ENCODE assay signal across 15 cellular contexts in the genomic region with DNA sequence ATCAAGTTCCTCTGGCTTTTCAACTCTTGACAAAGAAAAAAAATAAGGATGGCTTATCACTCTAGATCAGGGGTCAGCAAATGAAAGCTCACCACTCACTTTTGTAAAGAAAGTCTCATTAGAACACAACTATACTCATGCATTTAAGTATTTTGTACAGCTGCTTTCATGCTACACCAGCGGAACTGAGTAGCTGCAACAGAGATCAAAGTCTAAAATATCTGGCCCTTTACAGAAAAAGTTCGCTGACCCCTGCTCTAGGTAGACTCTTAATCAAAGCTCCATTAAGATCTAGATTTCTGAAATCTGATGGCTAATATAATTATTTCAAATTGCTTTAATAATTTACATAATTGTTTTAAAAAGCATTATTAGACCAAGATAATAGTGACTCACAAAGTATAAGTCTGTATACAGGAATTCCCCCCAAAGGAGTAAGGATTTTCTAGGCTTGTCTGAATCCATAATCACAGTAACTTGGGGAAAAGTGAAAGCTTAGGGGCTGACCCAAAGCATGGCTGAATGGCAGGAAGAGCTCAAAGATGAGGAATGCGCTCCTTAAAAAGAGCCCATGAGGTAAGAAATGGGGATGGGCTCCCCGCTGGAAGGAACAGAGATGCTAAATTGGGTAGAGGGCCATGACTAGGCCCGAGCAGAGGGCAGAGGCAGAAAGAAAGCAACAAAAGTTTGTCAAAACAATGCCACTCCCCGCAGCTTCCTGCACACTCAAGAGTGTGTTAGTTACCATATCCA.
DNase-seq lines count a peak whose midpoint lies in the region; ATAC-seq, FAIRE-seq and TF ChIP-seq lines count a peak whose summit lies in the region.
"Had no signal": no experiment of that assay in that cellular context is flagged by ENCODE, and none has a peak within 500 bp of the region (broad histone marks: within the 10 kb centered on the region; RNA-seq: fewer than 3 reads in every experiment).

No MANE protein-coding gene starts in this region.

- H3K27me3 ChIP-seq in BLaER1 (no peaks in the 10 kb centered on the region), liver (ENCODE audit: control insufficient read depth in 4 of 4, insufficient read depth in 4 of 4, low read length in 3 of 4) (no peaks in the 10 kb centered on the region)
- H3K27me3 ChIP-seq: BE2C, hepatocyte, MG63 had no signal

- peak overlapping the region; percentile 71 for H3K9ac ChIP-seq in BLaER1
- no peak overlapping the region for H3K9ac ChIP-seq in liver (ENCODE audit: low read depth in 1 of 2, low read length in 2 of 2)

- peak overlapping the region; percentile 97 for H3K27ac Mint-ChIP-seq in activated CD4-positive, alpha-beta memory T cell treated with anti-CD3 and anti-CD28 coated beads for 36 hours
- no peak overlapping the region for H3K27ac Mint-ChIP-seq in endothelial cell (ENCODE audit: unreplicated experiment)

- H3K27ac ChIP-seq in BLaER1 = peak overlapping the region; percentile 88
- no peak overlapping the region for H3K27ac ChIP-seq in liver (ENCODE audit: low read depth in 1 of 2, low read length in 2 of 2)
- H3K27ac ChIP-seq: breast epithelium, hepatocyte had no signal

- TF ChIP-seq POLR2A in GM12891 (IDR thresholded peaks at IDR 0.05; ENCODE audit: low read depth, low read length) = no peak

- peak overlapping the region; percentile 74 for H3K4me2 ChIP-seq in BLaER1
- H3K4me2 ChIP-seq: hepatocyte had no signal

- no peaks in the 10 kb centered on the region for H4K20me1 ChIP-seq in BLaER1

- H3K4me3 Mint-ChIP-seq in activated CD4-positive, alpha-beta memory T cell treated with anti-CD3 and anti-CD28 coated beads for 36 hours = peak overlapping the region; percentile 64
- H3K4me3 Mint-ChIP-seq in endothelial cell (ENCODE audit: unreplicated experiment) = no peak overlapping the region

- DNase-seq in GM12891 (ENCODE audit: insufficient read length, low spot score) = no peak
- DNase-seq in activated CD4-positive, alpha-beta memory T cell treated with anti-CD3 and anti-CD28 coated beads for 36 hours = no peak
- no peak for DNase-seq in endothelial cell (ENCODE audit: low spot score)
- no peak for DNase-seq in HCEC 1CT
- DNase-seq: BE2C, erythroblast, MG63, OCI-M1, posterior cingulate gyrus had no signal

- intact Hi-C loops in activated CD4-positive, alpha-beta memory T cell treated with anti-CD3 and anti-CD28 coated beads for 36 hours (cut with micrococcal nuclease) = loop anchor here (1.0 to 10.0 kb wide), 7 partner anchors 18 to 248 kb away; partner anchors contain the start of gene BCLAF3

- FAIRE-seq in GM12891 (lab: Jason Lieb, UNC) = peak; percentile 57

- peaks cover 16% of the 10 kb centered on the region for H3K36me3 Mint-ChIP-seq in activated CD4-positive, alpha-beta memory T cell treated with anti-CD3 and anti-CD28 coated beads for 36 hours
- H3K36me3 Mint-ChIP-seq in endothelial cell (ENCODE audit: low read depth, unreplicated experiment) = peaks cover 3% of the 10 kb centered on the region

- H3K36me3 ChIP-seq in BLaER1 = peaks cover 11% of the 10 kb centered on the region; the same call in 1 of the 2 replicates
- H3K36me3 ChIP-seq in liver (ENCODE audit: control insufficient read depth in 4 of 4, insufficient read depth in 3 of 4, low read depth in 1 of 4, low read length in 3 of 4) = no peaks in the 10 kb centered on the region
- H3K36me3 ChIP-seq: BE2C, breast epithelium, MG63 had no signal

- TF ChIP-seq RAD21 in liver (IDR thresholded peaks at IDR 0.05) = no peak

- 66% methylated on average over 6 of the region's 6 CpGs for WGBS in liver

- TF ChIP-seq CTCF in liver (IDR thresholded peaks at IDR 0.05; ENCODE audit: low read depth, low read length, missing input control) (no peak), endothelial cell (IDR thresholded peaks at IDR 0.05; ENCODE audit: unreplicated experiment) (no peak)

- peaks cover 7% of the 10 kb centered on the region for H3K9me3 Mint-ChIP-seq in activated CD4-positive, alpha-beta memory T cell treated with anti-CD3 and anti-CD28 coated beads for 36 hours
- H3K9me3 Mint-ChIP-seq in endothelial cell (ENCODE audit: unreplicated experiment) = no peaks in the 10 kb centered on the region

- peaks cover 85% of the 10 kb centered on the region for H3K4me1 ChIP-seq in BLaER1
- H3K4me1 ChIP-seq in liver (ENCODE audit: control insufficient read depth in 4 of 4, insufficient read depth in 4 of 4, low read length in 3 of 4) = peaks cover 3 to 10% (median 5%) of the 10 kb centered on the region in 4 donors
- H3K4me1 ChIP-seq: BE2C, breast epithelium had no signal

- H3K4me1 Mint-ChIP-seq in activated CD4-positive, alpha-beta memory T cell treated with anti-CD3 and anti-CD28 coated beads for 36 hours (ENCODE audit: low read depth) = peaks cover 88% of the 10 kb centered on the region
- H3K4me1 Mint-ChIP-seq in endothelial cell (ENCODE audit: unreplicated experiment) = peaks cover 10% of the 10 kb centered on the region

- POLR2A ChIA-PET in activated CD4-positive, alpha-beta memory T cell treated with anti-CD3 and anti-CD28 coated beads for 36 hours (lab: Charles Lee) = interaction anchor here (0.8 to 2.2 kb wide), 4 partner anchors 21 to 92 kb away, joined by 3 to 5 read pairs (median 4); no protein-coding TSS in a partner anchor

- peaks cover 11% of the 10 kb centered on the region; the same call in 1 of the 2 replicates for H3K9me3 ChIP-seq in BLaER1
- H3K9me3 ChIP-seq in liver (ENCODE audit: control insufficient read depth in 4 of 4, low read length in 3 of 4) = peaks cover 0 to 2% (median 0%) of the 10 kb centered on the region in 4 donors
- H3K9me3 ChIP-seq: BE2C, MG63 had no signal

- peak overlapping the region; percentile 16; the same call in 1 of the 2 replicates for H3K4me3 ChIP-seq in BLaER1
- no peak overlapping the region for H3K4me3 ChIP-seq in liver (ENCODE audit: low read depth in 1 of 3, low read length in 3 of 3)
- H3K4me3 ChIP-seq: breast epithelium, hepatocyte, MG63 had no signal

- CTCF ChIA-PET in activated CD4-positive, alpha-beta memory T cell treated with anti-CD3 and anti-CD28 coated beads for 36 hours (lab: Charles Lee) = interaction anchor here (0.8 to 1.4 kb wide), 6 partner anchors 17 to 141 kb away, joined by 3 to 4 read pairs (median 3); no protein-coding TSS in a partner anchor

- no peaks in the 10 kb centered on the region for H3K27me3 Mint-ChIP-seq in activated CD4-positive, alpha-beta memory T cell treated with anti-CD3 and anti-CD28 coated beads for 36 hours
- peaks cover 1% of the 10 kb centered on the region for H3K27me3 Mint-ChIP-seq in endothelial cell (ENCODE audit: unreplicated experiment)

- no peak for ATAC-seq in GM21447 (IDR thresholded peaks at IDR 0.05; ENCODE audit: unreplicated experiment)
- no peak for ATAC-seq in GM21529 (IDR thresholded peaks at IDR 0.05; ENCODE audit: unreplicated experiment)

TF ChIP-seq in GM12891, 5 proteins besides CTCF, POLR2A, EP300 and RAD21:
- TF ChIP-seq POLR2AphosphoS5 (IDR thresholded peaks at IDR 0.05; ENCODE audit: low read depth, low read length) (no peak), SPI1 (IDR thresholded peaks at IDR 0.05; ENCODE audit: low read depth, low read length) (peak; percentile 10; the same call in 1 of the 2 replicates)

TF ChIP-seq in liver, 16 proteins besides CTCF, POLR2A, EP300 and RAD21 (continues in another document):
- no peak for TF ChIP-seq MAX (IDR thresholded peaks at IDR 0.05)
- TF ChIP-seq HNF4A (conservative IDR thresholded peaks at IDR 0.05) = peak; percentile 69 to 86
- TF ChIP-seq, protein P1, sequence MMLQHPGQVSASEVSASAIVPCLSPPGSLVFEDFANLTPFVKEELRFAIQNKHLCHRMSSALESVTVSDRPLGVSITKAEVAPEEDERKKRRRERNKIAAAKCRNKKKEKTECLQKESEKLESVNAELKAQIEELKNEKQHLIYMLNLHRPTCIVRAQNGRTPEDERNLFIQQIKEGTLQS (IDR thresholded peaks at IDR 0.05) = no peak
- TF ChIP-seq, protein P2, sequence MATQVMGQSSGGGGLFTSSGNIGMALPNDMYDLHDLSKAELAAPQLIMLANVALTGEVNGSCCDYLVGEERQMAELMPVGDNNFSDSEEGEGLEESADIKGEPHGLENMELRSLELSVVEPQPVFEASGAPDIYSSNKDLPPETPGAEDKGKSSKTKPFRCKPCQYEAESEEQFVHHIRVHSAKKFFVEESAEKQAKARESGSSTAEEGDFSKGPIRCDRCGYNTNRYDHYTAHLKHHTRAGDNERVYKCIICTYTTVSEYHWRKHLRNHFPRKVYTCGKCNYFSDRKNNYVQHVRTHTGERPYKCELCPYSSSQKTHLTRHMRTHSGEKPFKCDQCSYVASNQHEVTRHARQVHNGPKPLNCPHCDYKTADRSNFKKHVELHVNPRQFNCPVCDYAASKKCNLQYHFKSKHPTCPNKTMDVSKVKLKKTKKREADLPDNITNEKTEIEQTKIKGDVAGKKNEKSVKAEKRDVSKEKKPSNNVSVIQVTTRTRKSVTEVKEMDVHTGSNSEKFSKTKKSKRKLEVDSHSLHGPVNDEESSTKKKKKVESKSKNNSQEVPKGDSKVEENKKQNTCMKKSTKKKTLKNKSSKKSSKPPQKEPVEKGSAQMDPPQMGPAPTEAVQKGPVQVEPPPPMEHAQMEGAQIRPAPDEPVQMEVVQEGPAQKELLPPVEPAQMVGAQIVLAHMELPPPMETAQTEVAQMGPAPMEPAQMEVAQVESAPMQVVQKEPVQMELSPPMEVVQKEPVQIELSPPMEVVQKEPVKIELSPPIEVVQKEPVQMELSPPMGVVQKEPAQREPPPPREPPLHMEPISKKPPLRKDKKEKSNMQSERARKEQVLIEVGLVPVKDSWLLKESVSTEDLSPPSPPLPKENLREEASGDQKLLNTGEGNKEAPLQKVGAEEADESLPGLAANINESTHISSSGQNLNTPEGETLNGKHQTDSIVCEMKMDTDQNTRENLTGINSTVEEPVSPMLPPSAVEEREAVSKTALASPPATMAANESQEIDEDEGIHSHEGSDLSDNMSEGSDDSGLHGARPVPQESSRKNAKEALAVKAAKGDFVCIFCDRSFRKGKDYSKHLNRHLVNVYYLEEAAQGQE (IDR thresholded peaks at IDR 0.05) = no peak
- peak; percentile 44 to 75 for TF ChIP-seq RXRA (IDR thresholded peaks at IDR 0.05)
- no peak for TF ChIP-seq FOXA2 (IDR thresholded peaks at IDR 0.05)
- TF ChIP-seq TAF1 (conservative IDR thresholded peaks at IDR 0.05) = no peak
- no peak for TF ChIP-seq FOXA1 (IDR thresholded peaks at IDR 0.05)
